8 cellular contexts compared by ENCODE assay signal in genomic region chr2:69177785-69178636, GRCh38.
DNase-seq lines count a peak whose midpoint lies in the region; ATAC-seq and TF ChIP-seq lines count a peak whose summit lies in the region.

No MANE protein-coding gene starts in this region.

- no peak for ATAC-seq in GM21515 (IDR thresholded peaks at IDR 0.05; ENCODE audit: unreplicated experiment)

- intact Hi-C loops in left ventricle myocardium inferior (cut with micrococcal nuclease), result no loop called here

- TF ChIP-seq CTCF in left ventricle myocardium inferior (IDR thresholded peaks at IDR 0.05; ENCODE audit: borderline replicate concordance), result no peak

- H3K27ac ChIP-seq in left ventricle myocardium inferior (replicated peaks), result peak overlapping the region; percentile 86

- H3K9me3 ChIP-seq in left ventricle myocardium inferior (replicated peaks), result no peaks in the 10 kb centered on the region

- peaks cover 7% of the 10 kb centered on the region for H3K36me3 ChIP-seq in left ventricle myocardium inferior

- no peaks in the 10 kb centered on the region for H3K27me3 ChIP-seq in left ventricle myocardium inferior (ENCODE audit: low read depth)

- DNase-seq in CD1c-positive myeloid dendritic cell (ENCODE audit: extremely low spot score), result peak; percentile 89
- DNase-seq in HuH-7 (ENCODE audit: low spot score), result peak; percentile 90
- DNase-seq in amniotic stem cell (lab: John Stamatoyannopoulos, UW), result peak; percentile 67
- DNase-seq in left ventricle myocardium inferior, result peak; percentile 87
- DNase-seq in pons (ENCODE audit: low spot score), result peak; percentile 72
- no peak for DNase-seq in NCI-H524 (lab: John Stamatoyannopoulos, UW)
- DNase-seq in NCI-H2029 (lab: John Stamatoyannopoulos, UW), result no peak

- H3K4me1 ChIP-seq in left ventricle myocardium inferior, result peaks cover 33% of the 10 kb centered on the region

- H3K4me3 ChIP-seq in left ventricle myocardium inferior, result peak overlapping the region; percentile 17

Comparison
In these comparisons a context has a peak if more than half of its experiments do, and no peak if none do; other contexts are left out.
1. DNase-seq: peak in CD1c-positive myeloid dendritic cell (single experiment), HuH-7 (single experiment), amniotic stem cell (single experiment), left ventricle myocardium inferior (single experiment) and pons (single experiment); none in NCI-H524 (0 of 2) and NCI-H2029 (single experiment).